Comparison of ENCODE assay signal across 26 cellular contexts in the genomic region with DNA sequence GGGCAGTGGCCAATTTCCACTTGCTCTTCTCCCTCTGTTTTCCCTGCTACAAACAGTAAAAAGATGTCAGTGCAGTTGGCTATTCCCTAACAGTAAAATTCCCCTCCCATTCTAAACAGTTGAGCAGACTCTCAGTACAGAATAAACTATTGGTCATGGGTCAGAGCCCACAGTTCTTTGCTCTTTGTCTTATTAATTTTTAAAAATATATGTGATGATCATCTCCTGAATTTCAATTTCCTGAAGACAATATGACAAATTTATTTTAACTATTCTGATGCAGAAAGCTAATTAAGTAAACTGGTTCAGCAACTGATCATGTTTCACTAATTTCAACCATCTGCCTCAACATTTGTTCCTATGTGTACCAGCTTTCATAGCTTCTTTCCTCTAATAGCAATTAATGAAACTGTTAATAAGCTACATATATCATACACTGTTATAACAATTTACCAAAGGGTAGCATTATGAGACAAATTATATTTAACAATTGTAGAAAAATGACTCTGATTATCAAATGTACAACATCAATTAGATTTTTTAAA. TPM values are rescaled to one million over a fixed set of nuclear protein-coding genes. Genes with fewer than 3 reads are reported as not detected.
"Had no signal": no experiment of that assay in that cellular context is flagged by ENCODE, and none has a peak within 500 bp of the region (broad histone marks: within the 10 kb centered on the region; RNA-seq: fewer than 3 reads in every experiment).

No MANE protein-coding gene starts in this region.

- H3K9ac ChIP-seq: neural progenitor cell, parathyroid adenoma had no signal

- H3K27me3 ChIP-seq: esophagus muscularis mucosa, foreskin keratinocyte, left lung, neural progenitor cell, suprapubic skin, tibial artery had no signal

- DNase-seq: activated CD4-positive, alpha-beta memory T cell treated with anti-CD3 and anti-CD28 coated beads, Interleukin-2, amount 10 ng/mL, durations not matched to agents 7 days and 5 days; activated CD4-positive, alpha-beta T cell treated with anti-CD3 and anti-CD28 coated beads, Interleukin-2, amount 10 ng/mL, durations not matched to agents 7 days and 5 days; activated CD4-positive, CD25-positive, alpha-beta regulatory T cell treated with anti-CD3 and anti-CD28 coated beads, Interleukin-2, amount 50 U/mL, for 72 hours; activated CD8-positive, alpha-beta memory T cell treated with anti-CD3 and anti-CD28 coated beads, Interleukin-2, amount 50 U/mL, for 48 hours; activated naive CD8-positive, alpha-beta T cell treated with anti-CD3 and anti-CD28 coated beads, Interleukin-2, amount 50 U/mL, for 24 hours; activated T-cell treated with anti-CD3 and anti-CD28 coated beads, Interleukin-2, amount 50 U/mL, for 24 hours; amygdala; endodermal cell; foreskin keratinocyte; heart right ventricle; left lung; lower lobe of right lung; mesendoderm; natural killer cell; occipital lobe; psoas muscle; stimulated activated CD4-positive, alpha-beta T cell treated with anti-CD3 and anti-CD28 coated beads, Interleukin-15, amount 100 ng/mL, for 24 hours; stimulated activated CD4-positive, alpha-beta T cell treated with anti-CD3 and anti-CD28 coated beads, Interleukin-2, amount 100 ng/mL, for 24 hours; stimulated activated naive B cell treated with anti-CD40 and anti-IgM and Interleukin-4, amounts not matched to agents 10 μg/mL and 1 μg/mL and 100 μg/mL, for 72 hours; tibial artery; upper lobe of right lung had no signal

- H3K9me3 ChIP-seq: esophagus muscularis mucosa, heart right ventricle, left lung, lower lobe of right lung, psoas muscle, suprapubic skin, tibial artery, upper lobe of right lung had no signal

- H2AFZ ChIP-seq: neural progenitor cell, parathyroid adenoma had no signal

- H3K4me2 ChIP-seq: neural progenitor cell had no signal

- H3K79me2 ChIP-seq: parathyroid adenoma had no signal

- H3K4me3 ChIP-seq: esophagus muscularis mucosa, heart right ventricle, left lung, lower lobe of right lung, neural progenitor cell, psoas muscle, suprapubic skin, tibial artery, upper lobe of right lung had no signal

- ATAC-seq: activated naive CD8-positive, alpha-beta T cell treated with anti-CD3 and anti-CD28 coated beads, Interleukin-2, amount 50 U/mL, for 24 hours; foreskin keratinocyte; heart right ventricle; left lung; lower lobe of right lung; natural killer cell; psoas muscle; stimulated activated naive B cell treated with anti-CD40 and anti-IgM and Interleukin-4, amounts not matched to agents 10 μg/mL and 1 μg/mL and 100 μg/mL, for 72 hours; upper lobe of right lung had no signal

- H3K27ac ChIP-seq: esophagus muscularis mucosa, foreskin keratinocyte, heart right ventricle, left lung, lower lobe of right lung, neural progenitor cell, parathyroid adenoma, psoas muscle, suprapubic skin, tibial artery, upper lobe of right lung had no signal

- H3K36me3 ChIP-seq: esophagus muscularis mucosa, heart right ventricle, left lung, lower lobe of right lung, neural progenitor cell, suprapubic skin, tibial artery, upper lobe of right lung had no signal

- H3K4me1 ChIP-seq: esophagus muscularis mucosa, foreskin keratinocyte, heart right ventricle, left lung, lower lobe of right lung, neural progenitor cell, parathyroid adenoma, psoas muscle, suprapubic skin, tibial artery, upper lobe of right lung had no signal

RNA-seq across cellular contexts. Expression of a gene that starts 41.0 kb away (rescaled TPM):
- total RNA-seq: activated CD4-positive, alpha-beta memory T cell treated with anti-CD3 and anti-CD28 coated beads, Interleukin-2, amount 10 ng/mL, durations not matched to agents 7 days and 5 days; activated CD4-positive, alpha-beta T cell treated with anti-CD3 and anti-CD28 coated beads, Interleukin-2, amount 10 ng/mL, durations not matched to agents 7 days and 5 days; activated T-helper 2 cell treated with anti-CD3 and anti-CD28 coated beads, Interferon-gamma antibody, Interleukin-2, Interleukin-4, amounts not matched to agents 10 μg/mL and 5 μg/mL and 100 μg/mL, durations not matched to agents 14 hours and 24 hours and 36 hours; natural killer cell had no signal
